In genomic region chr17:61743766-61744165, GRCh38 we compare ENCODE assay signal across 11 cellular contexts.
"Had no signal": no experiment of that assay in that cellular context is flagged by ENCODE, and none has a peak within 500 bp of the region (broad histone marks: within the 10 kb centered on the region; RNA-seq: fewer than 3 reads in every experiment).

No MANE protein-coding gene starts in this region.

- H2AFZ ChIP-seq: GM23248, GM23338 had no signal

- H3K4me3 ChIP-seq: GM23248, GM23338, HAP-1 had no signal

- DNase-seq: GM23248, GOT3, H7, H9, HCEC 1CT, HFFc6 had no signal

- H3K9ac ChIP-seq: GM23248 had no signal

- H3K27ac ChIP-seq: GM23248 had no signal

- ATAC-seq: GM23338, HCT116 had no signal

- H3K4me2 ChIP-seq: GM23338 had no signal

- H3K4me1 ChIP-seq: HAP-1 had no signal

- FAIRE-seq: H1, H54 had no signal
